Comparison of ENCODE assay signal across 26 cellular contexts in genomic region chr7:69608049-69608448, GRCh38.
"Had no signal": no experiment of that assay in that cellular context is flagged by ENCODE, and none has a peak within 500 bp of the region (broad histone marks: within the 10 kb centered on the region; RNA-seq: fewer than 3 reads in every experiment).

No MANE protein-coding gene starts in this region.

- H3K27ac Mint-ChIP-seq: immature natural killer cell; mesothelial cell of epicardium; natural killer cell; nephron progenitor cell; progenitor cell of endocrine pancreas; stimulated activated effector memory CD8-positive, alpha-beta T cell treated with anti-CD3 and anti-CD28 coated beads, Interleukin-12 subunit alpha, Interleukin-12 subunit beta, amount 100 ng/mL, for 72 hours; stimulated activated naive CD8-positive, alpha-beta T cell treated with anti-CD3 and anti-CD28 coated beads, Interleukin-15, Interleukin-2, amounts not matched to agents 100 ng/mL and 50 ng/mL, for 24 hours; type B pancreatic cell had no signal

- H3K9me3 Mint-ChIP-seq: immature natural killer cell; mesothelial cell of epicardium; naive B cell; natural killer cell; nephron progenitor cell; stimulated activated effector memory CD8-positive, alpha-beta T cell treated with anti-CD3 and anti-CD28 coated beads, Interleukin-12 subunit alpha, Interleukin-12 subunit beta, amount 100 ng/mL, for 72 hours; stimulated activated naive CD8-positive, alpha-beta T cell treated with anti-CD3 and anti-CD28 coated beads, Interleukin-15, Interleukin-2, amounts not matched to agents 100 ng/mL and 50 ng/mL, for 24 hours; type B pancreatic cell had no signal

- H3K9me3 ChIP-seq: left ventricle myocardium inferior, ovary, tibial nerve, uterus had no signal

- H3K36me3 ChIP-seq: left ventricle myocardium inferior, ovary, tibial nerve, uterus had no signal

- H3K4me3 Mint-ChIP-seq: immature natural killer cell; mesothelial cell of epicardium; naive B cell; natural killer cell; stimulated activated effector memory CD8-positive, alpha-beta T cell treated with anti-CD3 and anti-CD28 coated beads, Interleukin-12 subunit alpha, Interleukin-12 subunit beta, amount 100 ng/mL, for 72 hours; stimulated activated naive CD8-positive, alpha-beta T cell treated with anti-CD3 and anti-CD28 coated beads, Interleukin-15, Interleukin-2, amounts not matched to agents 100 ng/mL and 50 ng/mL, for 24 hours; type B pancreatic cell had no signal

- ATAC-seq: left colon; natural killer cell; right cardiac atrium; sciatic nerve; stimulated activated effector memory CD8-positive, alpha-beta T cell treated with anti-CD3 and anti-CD28 coated beads, Interleukin-12 subunit alpha, Interleukin-12 subunit beta, amount 100 ng/mL, for 72 hours had no signal

- DNase-seq: hypothalamus; immature natural killer cell; kidney; left colon; left ventricle myocardium inferior; mesendoderm; naive B cell; natural killer cell; nephron progenitor cell; ovary; retina; right cardiac atrium; stimulated activated CD4-positive, alpha-beta T cell treated with anti-CD3 and anti-CD28 coated beads, Interleukin-4, amount 100 ng/mL, for 24 hours; stimulated activated naive CD4-positive, alpha-beta T cell; substantia nigra; uterus had no signal

- H3K27ac ChIP-seq: left ventricle myocardium inferior, ovary, skin epidermis, tibial nerve, uterus had no signal

- H3K27me3 Mint-ChIP-seq: progenitor cell of endocrine pancreas, type B pancreatic cell had no signal

- H3K4me3 ChIP-seq: left ventricle myocardium inferior, lung, ovary, skin epidermis, tibial nerve, uterus had no signal

- FAIRE-seq: islet of Langerhans, kidney had no signal

- H3K27me3 ChIP-seq: ovary, tibial nerve, uterus had no signal

- H3K4me1 Mint-ChIP-seq: immature natural killer cell; natural killer cell; stimulated activated effector memory CD8-positive, alpha-beta T cell treated with anti-CD3 and anti-CD28 coated beads, Interleukin-12 subunit alpha, Interleukin-12 subunit beta, amount 100 ng/mL, for 72 hours had no signal
